ENCODE assay signal across 22 cellular contexts in genomic region chr5:51622161-51622790, GRCh38.
"Had no signal": no experiment of that assay in that cellular context is flagged by ENCODE, and none has a peak within 500 bp of the region (broad histone marks: within the 10 kb centered on the region; RNA-seq: fewer than 3 reads in every experiment).

No MANE protein-coding gene starts in this region.

- H3K9me3 ChIP-seq: esophagus squamous epithelium, gastroesophageal sphincter, lower lobe of right lung, neutrophil, psoas muscle, right lobe of liver, tibial artery, upper lobe of right lung, vagina had no signal

- H3K4me1 Mint-ChIP-seq: memory B cell; naive B cell; stimulated activated effector memory CD8-positive, alpha-beta T cell treated with anti-CD3 and anti-CD28 coated beads, Interleukin-12 subunit alpha, Interleukin-12 subunit beta, amount 100 ng/mL, for 72 hours had no signal

- FAIRE-seq: keratinocyte had no signal

- H3K27ac ChIP-seq: esophagus squamous epithelium, gastroesophageal sphincter, left ventricle myocardium inferior, lower lobe of right lung, neutrophil, psoas muscle, right lobe of liver, tibial artery, upper lobe of right lung, vagina had no signal

- H3K27me3 Mint-ChIP-seq: memory B cell; naive B cell; stimulated activated naive CD8-positive, alpha-beta T cell treated with anti-CD3 and anti-CD28 coated beads, Interleukin-15, Interleukin-2, amounts not matched to agents 100 ng/mL and 50 ng/mL, for 24 hours had no signal

- H3K36me3 Mint-ChIP-seq: memory B cell; naive B cell; stimulated activated effector memory CD8-positive, alpha-beta T cell treated with anti-CD3 and anti-CD28 coated beads, Interleukin-12 subunit alpha, Interleukin-12 subunit beta, amount 100 ng/mL, for 72 hours had no signal

- DNase-seq: dermis blood vessel endothelial cell; esophagus squamous epithelium; foreskin fibroblast; glutamatergic neuron; left ventricle myocardium inferior; lower lobe of right lung; naive B cell; psoas muscle; retina; right lobe of liver; stimulated activated CD4-positive, alpha-beta T cell treated with anti-CD3 and anti-CD28 coated beads, Interleukin-4, amount 100 ng/mL, for 1 hour; stimulated activated CD8-positive, alpha-beta memory T cell treated with anti-CD3 and anti-CD28 coated beads, Interleukin-4, amount 100 ng/mL, for 48 hours; tibial artery; upper lobe of right lung had no signal

- H3K9me3 Mint-ChIP-seq: nephron had no signal

- H3K4me1 ChIP-seq: esophagus squamous epithelium, gastroesophageal sphincter, left ventricle myocardium inferior, lower lobe of right lung, psoas muscle, right lobe of liver, tibial artery, upper lobe of right lung, vagina had no signal

- H3K27me3 ChIP-seq: esophagus squamous epithelium, gastroesophageal sphincter, neutrophil, right lobe of liver, tibial artery, upper lobe of right lung, vagina had no signal

- H3K36me3 ChIP-seq: esophagus squamous epithelium, gastroesophageal sphincter, left ventricle myocardium inferior, lower lobe of right lung, neutrophil, right lobe of liver, tibial artery, upper lobe of right lung, vagina had no signal

- H3K4me3 Mint-ChIP-seq: memory B cell; naive B cell; nephron; stimulated activated effector memory CD8-positive, alpha-beta T cell treated with anti-CD3 and anti-CD28 coated beads, Interleukin-12 subunit alpha, Interleukin-12 subunit beta, amount 100 ng/mL, for 72 hours; stimulated activated naive CD8-positive, alpha-beta T cell treated with anti-CD3 and anti-CD28 coated beads, Interleukin-15, Interleukin-2, amounts not matched to agents 100 ng/mL and 50 ng/mL, for 24 hours had no signal

- ATAC-seq: gastroesophageal sphincter; lower lobe of right lung; psoas muscle; right lobe of liver; stimulated activated effector memory CD8-positive, alpha-beta T cell treated with anti-CD3 and anti-CD28 coated beads, Interleukin-12 subunit alpha, Interleukin-12 subunit beta, amount 100 ng/mL, for 72 hours; upper lobe of right lung had no signal

- H3K27ac Mint-ChIP-seq: memory B cell; naive B cell; stimulated activated effector memory CD8-positive, alpha-beta T cell treated with anti-CD3 and anti-CD28 coated beads, Interleukin-12 subunit alpha, Interleukin-12 subunit beta, amount 100 ng/mL, for 72 hours; stimulated activated naive CD8-positive, alpha-beta T cell treated with anti-CD3 and anti-CD28 coated beads, Interleukin-15, Interleukin-2, amounts not matched to agents 100 ng/mL and 50 ng/mL, for 24 hours had no signal

- H3K4me3 ChIP-seq: esophagus squamous epithelium, gastroesophageal sphincter, left ventricle myocardium inferior, lower lobe of right lung, psoas muscle, right lobe of liver, tibial artery, upper lobe of right lung, vagina had no signal
